Comparison of ENCODE assay signal across 19 cellular contexts in the genomic region with DNA sequence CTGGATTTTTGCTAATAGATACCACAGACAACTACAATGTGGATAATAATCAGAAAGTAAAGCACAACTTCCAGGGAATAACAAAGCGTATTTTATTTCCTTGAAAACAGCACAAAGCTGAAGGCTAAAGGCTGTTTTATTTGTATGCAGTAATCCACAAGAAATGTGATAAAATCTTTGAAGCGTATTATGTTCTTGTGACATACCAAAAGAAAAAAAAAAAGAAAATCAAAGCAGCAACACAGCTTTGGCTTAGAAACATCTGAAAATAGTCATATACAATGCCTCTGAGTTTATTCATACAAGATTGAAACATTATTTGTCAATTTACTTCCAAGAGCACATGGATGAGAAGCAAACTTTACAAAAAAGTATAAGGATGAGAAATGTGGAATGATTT.
A peak's percentile ranks its signal among the peaks of the same experiment; 100 is the strongest.
DNase-seq lines count a peak whose midpoint lies in the region; ATAC-seq and TF ChIP-seq lines count a peak whose summit lies in the region.
"Had no signal": no experiment of that assay in that cellular context is flagged by ENCODE, and none has a peak within 500 bp of the region (broad histone marks: within the 10 kb centered on the region; RNA-seq: fewer than 3 reads in every experiment).

No MANE protein-coding gene starts in this region.

- no peaks in the 10 kb centered on the region for H3K27me3 ChIP-seq in BE2C
- no peaks in the 10 kb centered on the region for H3K27me3 ChIP-seq in adipocyte (replicated peaks; ENCODE audit: control insufficient read depth, insufficient read depth, low read length)
- no peaks in the 10 kb centered on the region for H3K27me3 ChIP-seq in parathyroid adenoma (ENCODE audit: control insufficient read depth, insufficient read depth, low read length)
- no peaks in the 10 kb centered on the region for H3K27me3 ChIP-seq in gastrocnemius medialis
- H3K27me3 ChIP-seq in lower lobe of right lung (ENCODE audit: low read depth) = no peaks in the 10 kb centered on the region
- H3K27me3 ChIP-seq: BLaER1 treated with 17β-estradiol and CSF1 and Interleukin-3, amounts not matched to agents 10 nM and 100 nM had no signal

- TF ChIP-seq POLR2A in gastrocnemius medialis (IDR thresholded peaks at IDR 0.05) = no peak

- intact Hi-C loops in gastrocnemius medialis (cut with DNase I; ENCODE audit: low total_unique reads) = no loop called here
- intact Hi-C loops in lower lobe of right lung (cut with DNase I) = no loop called here

- H3K9me3 ChIP-seq in BE2C (no peaks in the 10 kb centered on the region), adipocyte (ENCODE audit: control insufficient read depth, low read length) (no peaks in the 10 kb centered on the region), parathyroid adenoma (ENCODE audit: control insufficient read depth, low read length) (no peaks in the 10 kb centered on the region), gastrocnemius medialis (no peaks in the 10 kb centered on the region), lower lobe of right lung (no peaks in the 10 kb centered on the region)

- H3K36me3 ChIP-seq in BE2C (no peaks in the 10 kb centered on the region), adipocyte (ENCODE audit: control insufficient read depth, insufficient read depth, low read length, severe bottlenecking) (no peaks in the 10 kb centered on the region), parathyroid adenoma (ENCODE audit: control insufficient read depth, insufficient read depth, low read length) (no peaks in the 10 kb centered on the region), gastrocnemius medialis (no peaks in the 10 kb centered on the region), lower lobe of right lung (no peaks in the 10 kb centered on the region)
- H3K36me3 ChIP-seq: BLaER1 treated with 17β-estradiol and CSF1 and Interleukin-3, amounts not matched to agents 10 nM and 100 nM had no signal

- H2AFZ ChIP-seq in parathyroid adenoma = peak overlapping the region; percentile 56

- H3K79me2 ChIP-seq in parathyroid adenoma = no peaks in the 10 kb centered on the region

- TF ChIP-seq CTCF in BE2C (IDR thresholded peaks at IDR 0.05; ENCODE audit: low read depth, low read length) (no peak), fibroblast of villous mesenchyme (IDR thresholded peaks at IDR 0.05; ENCODE audit: insufficient read depth, low read depth, low read length) (no peak), parathyroid adenoma (IDR thresholded peaks at IDR 0.05) (no peak), gastrocnemius medialis (IDR thresholded peaks at IDR 0.05 in 4 of 5, conservative IDR thresholded peaks at IDR 0.05 in 1 of 5) (no peak), lower lobe of right lung (IDR thresholded peaks at IDR 0.05) (no peak)

- H3K9ac ChIP-seq in adipocyte (ENCODE audit: low read length) (no peak overlapping the region), parathyroid adenoma (no peak overlapping the region)
- H3K9ac ChIP-seq: BLaER1 treated with 17β-estradiol and CSF1 and Interleukin-3, amounts not matched to agents 10 nM and 100 nM; KMS-11 had no signal

- H3K4me1 ChIP-seq in BE2C (peaks cover 7% of the 10 kb centered on the region), adipocyte (ENCODE audit: control insufficient read depth, insufficient read depth, low read length) (peaks cover 18% of the 10 kb centered on the region), parathyroid adenoma (peaks cover 16% of the 10 kb centered on the region), gastrocnemius medialis (no peaks in the 10 kb centered on the region), lower lobe of right lung (no peaks in the 10 kb centered on the region)
- H3K4me1 ChIP-seq: BLaER1 treated with 17β-estradiol and CSF1 and Interleukin-3, amounts not matched to agents 10 nM and 100 nM had no signal

- DNase-seq in BE2C (no peak), adipocyte (ENCODE audit: low read depth) (peak; percentile 63), fibroblast of villous mesenchyme (ENCODE audit: low read depth) (peak; percentile 53), gastrocnemius medialis (no peak), lower lobe of right lung (no peak)
- no peak for DNase-seq in activated T-cell treated with anti-CD3 and anti-CD28 coated beads, Interleukin-2, amount 50 U/mL, for 1 hour
- DNase-seq: CD8-positive, alpha-beta T cell; DMS53; EL; GOT3; MV-4-11; NCI-H1694 treated with DMSO at 0.1 percent for 48 hours; NK-92 treated with Interleukin-12 subunit alpha and Interleukin-12 subunit beta, amount 100 ng/mL, for 24 hours; Right ventricle myocardium superior had no signal

- H3K27ac ChIP-seq in parathyroid adenoma = peak overlapping the region; percentile 54
- no peak overlapping the region for H3K27ac ChIP-seq in gastrocnemius medialis
- no peak overlapping the region for H3K27ac ChIP-seq in lower lobe of right lung
- H3K27ac ChIP-seq: BLaER1 treated with 17β-estradiol and CSF1 and Interleukin-3, amounts not matched to agents 10 nM and 100 nM; KMS-11 had no signal

- H3K4me2 ChIP-seq in parathyroid adenoma (ENCODE audit: low read length) = peak overlapping the region; percentile 0
- H3K4me2 ChIP-seq: BLaER1 treated with 17β-estradiol and CSF1 and Interleukin-3, amounts not matched to agents 10 nM and 100 nM; KMS-11 had no signal

- 0 out of 2 replicates have a peak overlapping the region, but pooled peaks have one; percentile 3 for H3K4me3 ChIP-seq in BE2C (ENCODE audit: low read depth, low read length)
- no peak overlapping the region for H3K4me3 ChIP-seq in adipocyte (ENCODE audit: low read length)
- no peak overlapping the region for H3K4me3 ChIP-seq in fibroblast of villous mesenchyme (ENCODE audit: low read depth, low read length)
- no peak overlapping the region for H3K4me3 ChIP-seq in parathyroid adenoma (ENCODE audit: low read depth, low read length)
- H3K4me3 ChIP-seq in gastrocnemius medialis = no peak overlapping the region
- no peak overlapping the region for H3K4me3 ChIP-seq in lower lobe of right lung
- H3K4me3 ChIP-seq: BLaER1 treated with 17β-estradiol and CSF1 and Interleukin-3, amounts not matched to agents 10 nM and 100 nM; GM12878 had no signal

- in situ Hi-C loops in gastrocnemius medialis (cut with MboI; ENCODE audit: low sequenced_read_pairs in 4 of 4) = no loop called here

- ATAC-seq in gastrocnemius medialis = no peak
- no peak for ATAC-seq in lower lobe of right lung
- ATAC-seq: CD8-positive, alpha-beta T cell; GM12878; HCT116 had no signal

Comparison
In these comparisons a context has a peak if more than half of its experiments do, and no peak if none do; other contexts are left out.
1. DNase-seq: peak in adipocyte (single experiment) and fibroblast of villous mesenchyme (single experiment); none in BE2C (single experiment), gastrocnemius medialis (0 of 2), activated T-cell treated with anti-CD3 and anti-CD28 coated beads, Interleukin-2, amount 50 U/mL, for 1 hour (single experiment) and lower lobe of right lung (single experiment).